Comparison of ENCODE assay signal across 10 cellular contexts in genomic region chr17:44348234-44348987, GRCh38. TPM values are rescaled to one million over a fixed set of nuclear protein-coding genes. Genes with fewer than 3 reads are reported as not detected.
DNase-seq lines count a peak whose midpoint lies in the region; ATAC-seq, FAIRE-seq and TF ChIP-seq lines count a peak whose summit lies in the region.
"Had no signal": no experiment of that assay in that cellular context is flagged by ENCODE, and none has a peak within 500 bp of the region (broad histone marks: within the 10 kb centered on the region; RNA-seq: fewer than 3 reads in every experiment).

No MANE protein-coding gene starts in this region.

- H3K27me3 ChIP-seq in keratinocyte (ENCODE audit: control insufficient read depth, extremely low read depth, insufficient read depth, low read length), result no peaks in the 10 kb centered on the region

- H3K9me3 ChIP-seq in keratinocyte (ENCODE audit: control insufficient read depth, low read depth, low read length), result no peaks in the 10 kb centered on the region

- ATAC-seq in HG02798 (IDR thresholded peaks at IDR 0.05; ENCODE audit: poor library complexity, unreplicated experiment), result peak; percentile 34
- ATAC-seq in HG03521 (IDR thresholded peaks at IDR 0.05; ENCODE audit: unreplicated experiment), result no peak

- peak overlapping the region in 1 of 3 experiments; percentile 31 for H3K4me3 ChIP-seq in keratinocyte (ENCODE audit: control insufficient read depth in 2 of 3, extremely low read depth in 1 of 3, insufficient read depth in 2 of 3, low read depth in 1 of 3, low read length in 3 of 3)

- peaks cover 25 to 33% of the 10 kb centered on the region in 2 experiments for H3K36me3 ChIP-seq in keratinocyte (ENCODE audit: control insufficient read depth in 2 of 2, extremely low read depth in 1 of 2, insufficient read depth in 2 of 2, low read length in 2 of 2)

- DNase-seq in RPMI7951 (ENCODE audit: low read depth), result peak; percentile 59
- DNase-seq in keratinocyte (ENCODE audit: low read depth, low spot score), result peak; percentile 88
- no peak for DNase-seq in activated CD4-positive, CD25-positive, alpha-beta regulatory T cell treated with anti-CD3 and anti-CD28 coated beads, Interleukin-2, amount 50 U/mL, for 72 hours
- no peak for DNase-seq in SW 1271 (lab: John Stamatoyannopoulos, UW)
- DNase-seq in epidermal melanocyte (ENCODE audit: insufficient read length, low spot score), result no peak

- H3K4me1 ChIP-seq in keratinocyte (ENCODE audit: control insufficient read depth, extremely low read depth, insufficient read depth, low read length), result peaks cover 36% of the 10 kb centered on the region

- peak overlapping the region; percentile 45 for H3K4me2 ChIP-seq in keratinocyte (ENCODE audit: control insufficient read depth, extremely low read depth, insufficient read depth, low read depth, low read length)

- peak overlapping the region; percentile 59 for H3K9ac ChIP-seq in keratinocyte (ENCODE audit: control insufficient read depth, extremely low read depth, insufficient read depth, low read length)

- H2AFZ ChIP-seq in keratinocyte (ENCODE audit: control insufficient read depth, low read length), result no peak overlapping the region

- dilution Hi-C loops in keratinocyte (cut with MboI; ENCODE audit: extremely low pct_ligation_motif_present, low sequenced_read_pairs), result no loop called here

- peak; percentile 89 for FAIRE-seq in keratinocyte (lab: Jason Lieb, UNC)
- FAIRE-seq: endometrium had no signal

- TF ChIP-seq CTCF in keratinocyte (optimal IDR thresholded peaks at IDR 0.05 in 1 of 3, IDR thresholded peaks at IDR 0.05 in 1 of 3, conservative IDR thresholded peaks at IDR 0.05 in 1 of 3; ENCODE audit: extremely low read depth in 1 of 3, insufficient read depth in 2 of 3, low read length in 3 of 3), result no peak

- no peaks in the 10 kb centered on the region for H4K20me1 ChIP-seq in keratinocyte (ENCODE audit: control insufficient read depth, extremely low read depth, insufficient read depth, low read length)

- peaks cover 15% of the 10 kb centered on the region for H3K79me2 ChIP-seq in keratinocyte (ENCODE audit: control insufficient read depth, insufficient read depth, low read length)

- peak; percentile 21 for TF ChIP-seq POLR2A in GM18526 (IDR thresholded peaks at IDR 0.05; ENCODE audit: extremely low read depth, insufficient read length)

- peak overlapping the region; percentile 74 for H3K27ac ChIP-seq in keratinocyte (ENCODE audit: control insufficient read depth, insufficient read depth, low read length)

- H3K9me1 ChIP-seq in keratinocyte (ENCODE audit: control insufficient read depth, extremely low read depth, insufficient read depth, low read length), result no peaks in the 10 kb centered on the region

RNA-seq across cellular contexts. Expression of gene GRN, which starts 3.3 kb away (rescaled TPM):
- total RNA-seq in RPMI7951 (2014; rRNA removed; shearing (Covaris generic)), result 156 and 202 TPM in 2 replicates
- 179 to 316 TPM (median 274 TPM) in 3 replicates for polyA plus RNA-seq in keratinocyte
- polyA plus RNA-seq in keratinocyte (2011; ENCODE audit: low read depth), result 101 TPM
- polyA plus RNA-seq in keratinocyte (2011; cell fraction: cytosol; rRNA removed), result 328 and 700 TPM in 2 replicates
- polyA plus RNA-seq in keratinocyte (2011; cell fraction: nucleus; rRNA removed), result 1,175 and 2,003 TPM in 2 replicates
- 414 and 541 TPM in 2 replicates for polyA plus RNA-seq in keratinocyte (2012; ENCODE audit: low replicate concordance)
- polyA minus RNA-seq in keratinocyte, result 269 to 862 TPM (median 302 TPM) in 3 replicates
- polyA minus RNA-seq in keratinocyte (2011; cell fraction: cytosol; rRNA and poly(A)+ RNA removed), result 973 TPM
- polyA minus RNA-seq in keratinocyte (2011; cell fraction: nucleus; rRNA and poly(A)+ RNA removed), result 1,084 and 1,350 TPM in 2 replicates

RNA-seq across cellular contexts. Expression of gene FAM171A2, which starts 15.2 kb away (rescaled TPM):
- total RNA-seq in RPMI7951 (2014; rRNA removed; shearing (Covaris generic)), result 1.1 and 1.9 TPM in 2 replicates
- 0.35 to 0.95 TPM (median 0.37 TPM) in 3 replicates for polyA plus RNA-seq in keratinocyte
- not detected for polyA plus RNA-seq in keratinocyte (2011; ENCODE audit: low read depth)
- 0.28 and 0.84 TPM in 2 replicates for polyA plus RNA-seq in keratinocyte (2011; cell fraction: cytosol; rRNA removed)
- polyA plus RNA-seq in keratinocyte (2011; cell fraction: nucleus; rRNA removed), result 0.94 and 1.6 TPM in 2 replicates
- polyA plus RNA-seq in keratinocyte (2012; ENCODE audit: low replicate concordance), result 0.72 and 1.0 TPM in 2 replicates
- polyA minus RNA-seq in keratinocyte, result 0.38 to 1.7 TPM (median 0.53 TPM) in 3 replicates
- polyA minus RNA-seq in keratinocyte (2011; cell fraction: cytosol; rRNA and poly(A)+ RNA removed), result 0.58 TPM
- polyA minus RNA-seq in keratinocyte (2011; cell fraction: nucleus; rRNA and poly(A)+ RNA removed), result 2.1 and 2.6 TPM in 2 replicates

RNA-seq across cellular contexts. Expression of gene SLC25A39, which starts 23.8 kb away (rescaled TPM):
- total RNA-seq in RPMI7951 (2014; rRNA removed; shearing (Covaris generic)), result 85.1 and 87.4 TPM in 2 replicates
- polyA plus RNA-seq in keratinocyte, result 108 to 170 TPM (median 149 TPM) in 3 replicates
- 47.7 TPM for polyA plus RNA-seq in keratinocyte (2011; ENCODE audit: low read depth)
- 86.8 and 178 TPM in 2 replicates for polyA plus RNA-seq in keratinocyte (2011; cell fraction: cytosol; rRNA removed)
- polyA plus RNA-seq in keratinocyte (2011; cell fraction: nucleus; rRNA removed), result 160 and 203 TPM in 2 replicates
- 183 and 186 TPM in 2 replicates for polyA plus RNA-seq in keratinocyte (2012; ENCODE audit: low replicate concordance)
- 72.4 to 219 TPM (median 104 TPM) in 3 replicates for polyA minus RNA-seq in keratinocyte
- 169 TPM for polyA minus RNA-seq in keratinocyte (2011; cell fraction: cytosol; rRNA and poly(A)+ RNA removed)
- 47.5 and 57.8 TPM in 2 replicates for polyA minus RNA-seq in keratinocyte (2011; cell fraction: nucleus; rRNA and poly(A)+ RNA removed)

RNA-seq across cellular contexts. Expression of gene RUNDC3A, which starts 40.0 kb away (rescaled TPM):
- 0.12 TPM in 1 of 2 replicates, not detected in the other for total RNA-seq in RPMI7951 (2014; rRNA removed; shearing (Covaris generic))
- 1.1 to 3.7 TPM (median 1.6 TPM) in 3 replicates for polyA plus RNA-seq in keratinocyte
- polyA plus RNA-seq in keratinocyte (2011; ENCODE audit: low read depth), result 6.9 TPM
- 2.1 and 4.2 TPM in 2 replicates for polyA plus RNA-seq in keratinocyte (2011; cell fraction: cytosol; rRNA removed)
- 7.4 and 9.3 TPM in 2 replicates for polyA plus RNA-seq in keratinocyte (2011; cell fraction: nucleus; rRNA removed)
- polyA plus RNA-seq in keratinocyte (2012; ENCODE audit: low replicate concordance), result 1.1 and 13.2 TPM in 2 replicates
- 1.6 to 3.3 TPM (median 2.2 TPM) in 3 replicates for polyA minus RNA-seq in keratinocyte
- 3.3 TPM for polyA minus RNA-seq in keratinocyte (2011; cell fraction: cytosol; rRNA and poly(A)+ RNA removed)
- 2.4 and 2.7 TPM in 2 replicates for polyA minus RNA-seq in keratinocyte (2011; cell fraction: nucleus; rRNA and poly(A)+ RNA removed)
- total RNA-seq: NCI-H460 had no signal

RNA-seq across cellular contexts. Expression of gene ITGA2B, which starts 41.0 kb away (rescaled TPM):
- 0.36 and 0.68 TPM in 2 replicates for total RNA-seq in RPMI7951 (2014; rRNA removed; shearing (Covaris generic))
- 0.06 TPM in 1 of 3 replicates, not detected in the others for polyA plus RNA-seq in keratinocyte
- not detected for polyA plus RNA-seq in keratinocyte (2011; ENCODE audit: low read depth)
- polyA plus RNA-seq in keratinocyte (2011; cell fraction: cytosol; rRNA removed), result not detected in 2 replicates
- 0.09 and 0.11 TPM in 2 replicates for polyA plus RNA-seq in keratinocyte (2011; cell fraction: nucleus; rRNA removed)
- polyA plus RNA-seq in keratinocyte (2012; ENCODE audit: low replicate concordance), result 0.07 TPM in 1 of 2 replicates, not detected in the other
- not detected in 3 replicates for polyA minus RNA-seq in keratinocyte
- polyA minus RNA-seq in keratinocyte (2011; cell fraction: cytosol; rRNA and poly(A)+ RNA removed), result not detected
- polyA minus RNA-seq in keratinocyte (2011; cell fraction: nucleus; rRNA and poly(A)+ RNA removed), result 0.54 TPM in 1 of 2 replicates, not detected in the other

Comparison
In these comparisons a context has a peak if more than half of its experiments do, and no peak if none do; other contexts are left out.
1. DNase-seq: peak in RPMI7951 (single experiment) and keratinocyte (single experiment); none in activated CD4-positive, CD25-positive, alpha-beta regulatory T cell treated with anti-CD3 and anti-CD28 coated beads, Interleukin-2, amount 50 U/mL, for 72 hours (single experiment), SW 1271 (0 of 2) and epidermal melanocyte (single experiment).